In the genomic region with DNA sequence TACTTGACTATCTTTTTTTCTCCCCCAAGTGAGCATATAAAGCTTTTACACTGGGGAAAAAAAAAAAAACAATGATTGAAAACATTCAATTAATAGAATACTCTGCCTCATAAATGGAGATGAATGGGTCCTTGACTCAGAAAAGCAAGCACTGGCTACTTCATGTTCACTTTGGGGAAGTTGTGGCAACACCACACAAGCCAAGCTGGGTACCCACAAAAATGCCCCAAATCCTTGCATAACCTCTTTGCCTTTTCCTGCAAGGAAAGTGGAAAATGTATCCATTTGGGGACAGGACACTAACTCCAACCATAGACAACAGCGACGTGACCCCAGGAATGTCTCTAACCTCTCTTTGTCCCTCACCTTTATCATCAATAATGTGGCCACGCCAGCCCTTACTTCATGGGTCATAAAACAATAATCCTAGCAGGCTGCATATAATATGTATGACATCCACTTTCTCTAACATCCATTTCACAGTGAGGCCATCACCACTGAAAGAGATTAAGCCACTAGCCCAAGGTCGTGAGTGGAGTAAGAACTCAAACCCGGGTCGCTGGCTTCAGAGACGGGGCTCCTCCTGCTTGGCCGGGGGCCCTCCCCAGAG, we compare ENCODE assay signal across 14 cellular contexts. TPM values are rescaled to one million over a fixed set of nuclear protein-coding genes. Genes with fewer than 3 reads are reported as not detected.
A peak's percentile ranks its signal among the peaks of the same experiment; 100 is the strongest.
DNase-seq lines count a peak whose midpoint lies in the region; ATAC-seq and TF ChIP-seq lines count a peak whose summit lies in the region.
"Had no signal": no experiment of that assay in that cellular context is flagged by ENCODE, and none has a peak within 500 bp of the region (broad histone marks: within the 10 kb centered on the region; RNA-seq: fewer than 3 reads in every experiment).

No MANE protein-coding gene starts in this region.

- no peak overlapping the region for H2AFZ ChIP-seq in hepatocyte

- peaks cover 48 to 59% of the 10 kb centered on the region in 2 donors for H3K36me3 Mint-ChIP-seq in CD14-positive monocyte
- peaks cover 14% of the 10 kb centered on the region for H3K36me3 Mint-ChIP-seq in Calu3 (ENCODE audit: insufficient read depth, unreplicated experiment)
- H3K36me3 Mint-ChIP-seq in activated T-helper 17 cell treated with anti-CD3 and anti-CD28 coated beads, Interleukin-2, amount 50 U/mL, for 72 hours (ENCODE audit: low read depth), result peaks cover 88% of the 10 kb centered on the region
- H3K36me3 Mint-ChIP-seq in natural killer cell treated with Interleukin-12 subunit alpha and Interleukin-12 subunit beta and Interleukin-15 and Interleukin-18, amount 100 ng/mL, for 72 hours, result no peaks in the 10 kb centered on the region

- no peaks in the 10 kb centered on the region for H3K9me2 ChIP-seq in hepatocyte (replicated peaks; ENCODE audit: insufficient read depth)

- peaks cover 64% of the 10 kb centered on the region for H3K79me2 ChIP-seq in hepatocyte

- H3K27me3 Mint-ChIP-seq in CD14-positive monocyte (ENCODE audit: low read depth in 3 of 3) (peaks cover 25 to 69% (median 57%) of the 10 kb centered on the region in 3 donors), Calu3 (ENCODE audit: unreplicated experiment) (no peaks in the 10 kb centered on the region)
- H3K27me3 Mint-ChIP-seq in activated T-helper 17 cell treated with anti-CD3 and anti-CD28 coated beads, Interleukin-2, amount 50 U/mL, for 72 hours, result no peaks in the 10 kb centered on the region
- peaks cover 0 to 5% of the 10 kb centered on the region in 2 donors for H3K27me3 Mint-ChIP-seq in natural killer cell treated with Interleukin-12 subunit alpha and Interleukin-12 subunit beta and Interleukin-15 and Interleukin-18, amount 100 ng/mL, for 72 hours

- no peaks in the 10 kb centered on the region for H3K27me3 ChIP-seq in hepatocyte
- H3K27me3 ChIP-seq: foreskin keratinocyte had no signal

- H3K4me1 Mint-ChIP-seq in CD14-positive monocyte (peaks cover 59% of the 10 kb centered on the region), Calu3 (ENCODE audit: low read depth, unreplicated experiment) (peaks cover 14% of the 10 kb centered on the region)
- peaks cover 29% of the 10 kb centered on the region for H3K4me1 Mint-ChIP-seq in activated T-helper 17 cell treated with anti-CD3 and anti-CD28 coated beads, Interleukin-2, amount 50 U/mL, for 72 hours
- H3K4me1 Mint-ChIP-seq in natural killer cell treated with Interleukin-12 subunit alpha and Interleukin-12 subunit beta and Interleukin-15 and Interleukin-18, amount 100 ng/mL, for 72 hours (ENCODE audit: low read depth in 2 of 2), result peaks cover 29 to 30% of the 10 kb centered on the region in 2 donors

- TF ChIP-seq CTCF in CD14-positive monocyte (IDR thresholded peaks at IDR 0.05), result no peak
- TF ChIP-seq CTCF in Calu3 (IDR thresholded peaks at IDR 0.05; ENCODE audit: unreplicated experiment), result no peak
- no peak for TF ChIP-seq CTCF in hepatocyte (IDR thresholded peaks at IDR 0.05; ENCODE audit: poor library complexity)

- H3K27ac Mint-ChIP-seq in CD14-positive monocyte, result peak overlapping the region in 5 of 7 donors; percentile 33 to 88 (median 75)
- H3K27ac Mint-ChIP-seq in Calu3 (ENCODE audit: unreplicated experiment), result no peak overlapping the region
- peak overlapping the region; percentile 87 for H3K27ac Mint-ChIP-seq in activated T-helper 17 cell treated with anti-CD3 and anti-CD28 coated beads, Interleukin-2, amount 50 U/mL, for 72 hours
- H3K27ac Mint-ChIP-seq in natural killer cell treated with Interleukin-12 subunit alpha and Interleukin-12 subunit beta and Interleukin-15 and Interleukin-18, amount 100 ng/mL, for 72 hours, result no peak overlapping the region

- WGBS in hepatocyte (ENCODE audit: low lambda C conversion rate, missing lambda C conversion rate), result 73% methylated on average over 8 of the region's 8 CpGs

- H3K36me3 ChIP-seq in hepatocyte (replicated peaks; ENCODE audit: insufficient read depth, low read depth), result no peaks in the 10 kb centered on the region

- BruUV-seq in Calu3 (replicated peaks; lab: Mats Ljungman, UMichigan), result TSS peak; percentile 25

- H3K4me3 ChIP-seq in hepatocyte, result no peak overlapping the region

- H3K4me1 ChIP-seq in hepatocyte (ENCODE audit: insufficient read depth), result peaks cover 38% of the 10 kb centered on the region
- H3K4me1 ChIP-seq: foreskin keratinocyte had no signal

- H3K4me2 ChIP-seq in hepatocyte, result no peak overlapping the region

- H3K9me3 ChIP-seq in hepatocyte (ENCODE audit: low read depth), result no peaks in the 10 kb centered on the region

- H3K4me3 Mint-ChIP-seq in CD14-positive monocyte (peak overlapping the region; percentile 70 to 94), Calu3 (ENCODE audit: low read depth, unreplicated experiment) (no peak overlapping the region)
- peak overlapping the region; percentile 87 for H3K4me3 Mint-ChIP-seq in activated T-helper 17 cell treated with anti-CD3 and anti-CD28 coated beads, Interleukin-2, amount 50 U/mL, for 72 hours
- H3K4me3 Mint-ChIP-seq in natural killer cell treated with Interleukin-12 subunit alpha and Interleukin-12 subunit beta and Interleukin-15 and Interleukin-18, amount 100 ng/mL, for 72 hours, result peak overlapping the region; percentile 38

- H4K20me1 ChIP-seq in hepatocyte (ENCODE audit: insufficient read depth, poor library complexity, severe bottlenecking), result no peaks in the 10 kb centered on the region

- CTCF ChIA-PET in Calu3 (lab: Charles Lee), result interaction anchor here (0.9 kb wide), 1 partner anchor 18 kb away, joined by 3 read pairs; no protein-coding TSS in a partner anchor

- H3K9me3 Mint-ChIP-seq in CD14-positive monocyte, result peaks cover 0 to 10% (median 0%) of the 10 kb centered on the region in 7 donors
- H3K9me3 Mint-ChIP-seq in Calu3 (ENCODE audit: low read depth, unreplicated experiment), result no peaks in the 10 kb centered on the region
- H3K9me3 Mint-ChIP-seq in activated T-helper 17 cell treated with anti-CD3 and anti-CD28 coated beads, Interleukin-2, amount 50 U/mL, for 72 hours, result no peaks in the 10 kb centered on the region
- no peaks in the 10 kb centered on the region for H3K9me3 Mint-ChIP-seq in natural killer cell treated with Interleukin-12 subunit alpha and Interleukin-12 subunit beta and Interleukin-15 and Interleukin-18, amount 100 ng/mL, for 72 hours

- no peak for DNase-seq in CD14-positive monocyte (ENCODE audit: low spot score)
- no peak for DNase-seq in Calu3
- DNase-seq in natural killer cell treated with Interleukin-12 subunit alpha and Interleukin-12 subunit beta and Interleukin-15 and Interleukin-18, amount 100 ng/mL, for 72 hours (ENCODE audit: low spot score), result no peak
- no peak for DNase-seq in stimulated activated CD4-positive, alpha-beta T cell treated with anti-CD3 and anti-CD28 coated beads, Interleukin-12 subunit alpha, Interleukin-12 subunit beta, amount 100 ng/mL, for 4 hours
- no peak for DNase-seq in NCI-H226
- no peak for DNase-seq in foreskin melanocyte
- DNase-seq in hepatocyte (ENCODE audit: low spot score), result no peak
- DNase-seq: COR-L47, foreskin keratinocyte, islet precursor cell, NCI-H1417 treated with DMSO at 0.1 percent for 48 hours, NCI-H524 treated with DMSO at 0.1 percent for 48 hours had no signal

- no peak overlapping the region for H3K27ac ChIP-seq in hepatocyte
- H3K27ac ChIP-seq: foreskin keratinocyte had no signal

- intact Hi-C loops in CD14-positive monocyte (cut with micrococcal nuclease) (no loop called here), Calu3 (cut with micrococcal nuclease; ENCODE audit: unreplicated experiment) (no loop called here)

- no peak for ATAC-seq in activated T-helper 17 cell treated with anti-CD3 and anti-CD28 coated beads, Interleukin-2, amount 50 U/mL, for 72 hours (replicated peaks)
- ATAC-seq in natural killer cell treated with Interleukin-12 subunit alpha and Interleukin-12 subunit beta and Interleukin-15 and Interleukin-18, amount 100 ng/mL, for 72 hours, result no peak
- ATAC-seq: foreskin keratinocyte, HepG2 had no signal

RNA-seq across cellular contexts. Expression of a gene that starts 2.3 kb away (rescaled TPM):
- polyA plus RNA-seq in CD14-positive monocyte (10 to 100 TPM; 10.6 to 23.3 TPM), hepatocyte (84.4 and 90.6 TPM in 2 replicates)
- total RNA-seq in Calu3 (2022) (83.0 and 101 TPM in 2 replicates), hepatocyte (35.1 and 60.8 TPM in 2 replicates)
- total RNA-seq in activated T-helper 17 cell treated with anti-CD3 and anti-CD28 coated beads, Interleukin-2, amount 50 U/mL, for 72 hours, result 100 to 1,000 TPM in 1 of 2 donors, 10 to 100 TPM in 1; 75.4 to 219 TPM
- total RNA-seq in natural killer cell treated with Interleukin-12 subunit alpha and Interleukin-12 subunit beta and Interleukin-15 and Interleukin-18, amount 100 ng/mL, for 72 hours, result 10 to 100 TPM; 33.7 to 53.9 TPM

Comparison
In these comparisons a context has a peak if more than half of its experiments do, and no peak if none do; other contexts are left out.
1. H3K27ac Mint-ChIP-seq: peak in CD14-positive monocyte (5 of 7) and activated T-helper 17 cell treated with anti-CD3 and anti-CD28 coated beads, Interleukin-2, amount 50 U/mL, for 72 hours (single experiment); none in Calu3 (single experiment) and natural killer cell treated with Interleukin-12 subunit alpha and Interleukin-12 subunit beta and Interleukin-15 and Interleukin-18, amount 100 ng/mL, for 72 hours (0 of 2).